8 cellular contexts compared by ENCODE assay signal in genomic region chr6:138773177-138774091, GRCh38. TPM values are rescaled to one million over a fixed set of nuclear protein-coding genes. Genes with fewer than 3 reads are reported as not detected.
DNase-seq lines count a peak whose midpoint lies in the region; ATAC-seq, FAIRE-seq and TF ChIP-seq lines count a peak whose summit lies in the region.

CCDC28A (plus strand) TSS chr6:138773769; CDS start chr6:138776121, 2,352 bp downstream.

- peak within 1 kb of the TSS; percentile 99 to 100 for H3K4me3 Mint-ChIP-seq in activated T-cell treated with anti-CD3 and anti-CD28 coated beads, Interleukin-2, amount 50 U/mL, for 72 hours

- TF ChIP-seq EP300 in esophagus muscularis mucosa (IDR thresholded peaks at IDR 0.05): no peak

- TF ChIP-seq CTCF in esophagus muscularis mucosa (IDR thresholded peaks at IDR 0.05): peak in 1 of 3 experiments; percentile 5

- H3K9me3 ChIP-seq in KOPT-K1 (ENCODE audit: insufficient read depth, low read length, poor library complexity, severe bottlenecking) (no peaks in the 10 kb centered on the region), esophagus muscularis mucosa (no peaks in the 10 kb centered on the region), muscle layer of duodenum (ENCODE audit: control insufficient read depth in 1 of 2, low read length in 2 of 2) (no peaks in the 10 kb centered on the region)

- H3K4me1 ChIP-seq in esophagus muscularis mucosa (peaks cover 18 to 25% (median 22%) of the 10 kb centered on the region in 4 donors), muscle layer of duodenum (ENCODE audit: control insufficient read depth in 1 of 2, insufficient read depth in 2 of 2, low read length in 2 of 2) (peaks cover 0 to 21% of the 10 kb centered on the region in 2 donors)

- FAIRE-seq in RCC 7860 (lab: Jason Lieb, UNC): peak; percentile 82

- ATAC-seq in GM21786 (IDR thresholded peaks at IDR 0.05; ENCODE audit: unreplicated experiment): peak; percentile 91
- ATAC-seq in activated T-cell treated with anti-CD3 and anti-CD28 coated beads, Interleukin-2, amount 50 U/mL, for 72 hours (replicated peaks in 1 of 2): peak; percentile 91 to 92

- H3K27ac ChIP-seq in KOPT-K1 (ENCODE audit: low read depth, low read length, poor library complexity, severe bottlenecking) (peak within 1 kb of the TSS; percentile 86), esophagus muscularis mucosa (replicated peaks in 1 of 4) (peak within 1 kb of the TSS; percentile 91 to 95 (median 94)), muscle layer of duodenum (ENCODE audit: low read length) (peak within 1 kb of the TSS; percentile 95)

- no peak for TF ChIP-seq POLR2A in esophagus muscularis mucosa (IDR thresholded peaks at IDR 0.05; ENCODE audit: low read depth)

- no peaks in the 10 kb centered on the region for H3K27me3 ChIP-seq in esophagus muscularis mucosa
- H3K27me3 ChIP-seq in muscle layer of duodenum (ENCODE audit: low read depth, low read length): no peaks in the 10 kb centered on the region

- under 1% methylated on average over 30 of the region's 47 CpGs for WGBS in esophagus muscularis mucosa

- intact Hi-C loops in esophagus muscularis mucosa (cut with DNase I): no loop called here

- H3K4me3 ChIP-seq in esophagus muscularis mucosa (peak within 1 kb of the TSS; percentile 65 to 91 (median 89)), muscle layer of duodenum (ENCODE audit: low read depth in 1 of 2, low read length in 2 of 2) (peak within 1 kb of the TSS; percentile 83 to 98)

- H3K9me3 Mint-ChIP-seq in activated T-cell treated with anti-CD3 and anti-CD28 coated beads, Interleukin-2, amount 50 U/mL, for 72 hours: no peaks in the 10 kb centered on the region

- no peaks in the 10 kb centered on the region for H3K36me3 ChIP-seq in KOPT-K1 (ENCODE audit: insufficient read depth, low read length)
- peaks cover 0 to 27% (median 27%) of the 10 kb centered on the region in 4 donors for H3K36me3 ChIP-seq in esophagus muscularis mucosa
- H3K36me3 ChIP-seq in muscle layer of duodenum (ENCODE audit: control insufficient read depth in 1 of 2, insufficient read depth in 2 of 2, low read length in 2 of 2): peaks cover 7 to 15% of the 10 kb centered on the region in 2 donors

- H3K36me3 Mint-ChIP-seq in activated T-cell treated with anti-CD3 and anti-CD28 coated beads, Interleukin-2, amount 50 U/mL, for 72 hours (ENCODE audit: insufficient read depth in 2 of 2): peaks cover 0 to 2% of the 10 kb centered on the region in 2 donors

- DNase-seq in DMS79 (lab: John Stamatoyannopoulos, UW): peak; percentile 97
- DNase-seq in RCC 7860 (ENCODE audit: low spot score): peak; percentile 82
- peak; percentile 91 to 94 for DNase-seq in activated T-cell treated with anti-CD3 and anti-CD28 coated beads, Interleukin-2, amount 50 U/mL, for 72 hours
- DNase-seq in esophagus muscularis mucosa (ENCODE audit: extremely low spot score): peak; percentile 99
- DNase-seq in stimulated activated CD8-positive, alpha-beta memory T cell treated with anti-CD3 and anti-CD28 coated beads, Interleukin-7, amount 100 ng/mL, for 4 hours (ENCODE audit: low read depth in 2 of 2): peak; percentile 87 to 89

- H3K27ac Mint-ChIP-seq in activated T-cell treated with anti-CD3 and anti-CD28 coated beads, Interleukin-2, amount 50 U/mL, for 72 hours: peak within 1 kb of the TSS; percentile 100

- peaks cover 48% of the 10 kb centered on the region for H3K4me1 Mint-ChIP-seq in activated T-cell treated with anti-CD3 and anti-CD28 coated beads, Interleukin-2, amount 50 U/mL, for 72 hours (ENCODE audit: low read depth)

- H3K27me3 Mint-ChIP-seq in activated T-cell treated with anti-CD3 and anti-CD28 coated beads, Interleukin-2, amount 50 U/mL, for 72 hours (ENCODE audit: low read depth): no peaks in the 10 kb centered on the region

RNA-seq across cellular contexts. Expression of gene CCDC28A, which starts in this region (rescaled TPM):
- total RNA-seq in activated T-cell treated with anti-CD3 and anti-CD28 coated beads, Interleukin-2, amount 50 U/mL, for 72 hours: 10 to 100 TPM; 41.2 to 41.9 TPM
- total RNA-seq in esophagus muscularis mucosa: 10 to 100 TPM; 18.3 to 26.0 (median 22.1) TPM

Comparison
In these comparisons a context has a peak if more than half of its experiments do, and no peak if none do; other contexts are left out.
1. Peak in every context shown above with its lines: DNase-seq, ATAC-seq, H3K4me3 ChIP-seq and H3K27ac ChIP-seq.